ENCODE assay signal across 8 cellular contexts in the genomic region with DNA sequence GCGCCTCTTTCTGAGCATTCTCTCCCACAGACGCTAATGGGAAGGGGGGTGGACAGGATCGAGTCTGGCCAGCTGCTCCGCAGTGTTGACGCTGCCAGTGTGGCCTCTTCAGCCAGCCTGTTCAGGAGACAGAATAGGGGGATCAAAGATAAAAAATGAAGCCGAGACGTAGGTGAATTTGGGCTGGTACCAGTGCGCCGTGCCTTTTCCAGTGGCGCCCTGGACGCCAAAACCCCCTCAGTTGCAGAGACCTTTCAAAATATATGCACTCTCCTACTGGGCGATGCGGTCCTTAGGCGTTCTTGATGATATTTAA. TPM values are rescaled to one million over a fixed set of nuclear protein-coding genes. Genes with fewer than 3 reads are reported as not detected.
DNase-seq lines count a peak whose midpoint lies in the region; TF ChIP-seq lines count a peak whose summit lies in the region.

No MANE protein-coding gene starts in this region.

- WGBS in HUES64, result 3% methylated on average over 11 of the region's 14 CpGs

- no peaks in the 10 kb centered on the region for H3K9me3 ChIP-seq in CD8-positive, alpha-beta memory T cell (ENCODE audit: low read length)
- H3K9me3 ChIP-seq in HUES64 (ENCODE audit: insufficient read depth, low read depth, low read length), result no peaks in the 10 kb centered on the region
- no peaks in the 10 kb centered on the region for H3K9me3 ChIP-seq in tibial artery

- TF ChIP-seq CTCF in tibial artery (IDR thresholded peaks at IDR 0.05), result no peak

- peak overlapping the region; percentile 85 for H3K9ac ChIP-seq in HUES64 (ENCODE audit: low read depth, low read length)

- H3K9me3 Mint-ChIP-seq in CD8-positive, alpha-beta memory T cell, result peaks cover 0 to 4% (median 0%) of the 10 kb centered on the region in 5 donors

- CTCF ChIA-PET in CD8-positive, alpha-beta memory T cell (lab: Charles Lee), result no interaction called here

- peak overlapping the region; percentile 93 for H3K27ac ChIP-seq in CD8-positive, alpha-beta memory T cell (ENCODE audit: low read depth, low read length)
- H3K27ac ChIP-seq in HUES64 (ENCODE audit: low read depth, low read length) (no peak overlapping the region), angular gyrus (ENCODE audit: low read depth, low read length) (peak overlapping the region; percentile 88), layer of hippocampus (ENCODE audit: low read depth, low read length) (peak overlapping the region; percentile 92), tibial artery (peak overlapping the region; percentile 97 to 99)

- H3K27ac Mint-ChIP-seq in CD8-positive, alpha-beta memory T cell, result peak overlapping the region; percentile 94 to 100 (median 98)

- peaks cover 54 to 72% (median 68%) of the 10 kb centered on the region in 3 donors for H3K4me1 Mint-ChIP-seq in CD8-positive, alpha-beta memory T cell

- peaks cover 2 to 15% (median 4%) of the 10 kb centered on the region in 3 donors for H3K36me3 Mint-ChIP-seq in CD8-positive, alpha-beta memory T cell

- H3K4me1 ChIP-seq in CD8-positive, alpha-beta memory T cell (ENCODE audit: insufficient read depth, low read length), result peaks cover 15% of the 10 kb centered on the region
- H3K4me1 ChIP-seq in HUES64 (ENCODE audit: insufficient read depth, low read length) (peaks cover 22% of the 10 kb centered on the region), tibial artery (peaks cover 0 to 24% (median 14%) of the 10 kb centered on the region in 4 donors)

- DNase-seq in CD8-positive, alpha-beta memory T cell, result peak in 1 of 5 donors; percentile 7
- DNase-seq in tibial artery (no peak), germinal center (ENCODE audit: low spot score) (no peak), NCI-H187 treated with DMSO at 0.1 percent for 48 hours (lab: John Stamatoyannopoulos, UW) (no peak)
- DNase-seq in stimulated activated naive CD4-positive, alpha-beta T cell treated with Interleukin-2 at 50 U/mL for 16 hours (lab: John Stamatoyannopoulos, UW), result no peak

- H3K4me3 ChIP-seq in CD8-positive, alpha-beta memory T cell (ENCODE audit: low read length), result peak overlapping the region; percentile 73
- H3K4me3 ChIP-seq in HUES64 (ENCODE audit: low read length) (peak overlapping the region; percentile 69), tibial artery (peak overlapping the region; percentile 69 to 71)

- peak overlapping the region; percentile 92 to 100 (median 96) for H3K4me3 Mint-ChIP-seq in CD8-positive, alpha-beta memory T cell

- H3K27me3 Mint-ChIP-seq in CD8-positive, alpha-beta memory T cell, result peaks cover 0 to 3% of the 10 kb centered on the region in 2 donors

- no peaks in the 10 kb centered on the region for H3K36me3 ChIP-seq in CD8-positive, alpha-beta memory T cell (ENCODE audit: insufficient read depth, low read length)
- H3K36me3 ChIP-seq in HUES64 (ENCODE audit: insufficient read depth, low read length) (no peaks in the 10 kb centered on the region), tibial artery (peaks cover 0 to under 1% (median 0%) of the 10 kb centered on the region in 3 donors)

- no peaks in the 10 kb centered on the region for H3K27me3 ChIP-seq in CD8-positive, alpha-beta memory T cell (ENCODE audit: insufficient read depth, low read length, poor library complexity, severe bottlenecking)
- peaks cover 25% of the 10 kb centered on the region for H3K27me3 ChIP-seq in HUES64 (ENCODE audit: insufficient read depth, low read length)
- H3K27me3 ChIP-seq in layer of hippocampus (ENCODE audit: control insufficient read depth, insufficient read depth, low read length), result no peaks in the 10 kb centered on the region
- no peaks in the 10 kb centered on the region for H3K27me3 ChIP-seq in tibial artery

- intact Hi-C loops in tibial artery (cut with DNase I; ENCODE audit: low total_unique reads), result loop anchor here (5.0 to 10.0 kb wide), 2 partner anchors 79 to 193 kb away; a partner anchor contains a TSS

- POLR2A ChIA-PET in CD8-positive, alpha-beta memory T cell (lab: Charles Lee), result interaction anchor here (0.6 kb wide), 1 partner anchor 333 kb away, joined by 4 read pairs; no protein-coding TSS in a partner anchor

RNA-seq across cellular contexts. Expression of a gene that starts 1.1 kb away (rescaled TPM):
- total RNA-seq in CD8-positive, alpha-beta memory T cell, result 10 to 100 TPM; 53.0 to 54.5 TPM
- polyA plus RNA-seq in CD8-positive, alpha-beta memory T cell, result 108 TPM
- polyA plus RNA-seq in HUES64 (2013, experiment 1 of 2), result 35.0 TPM
- polyA plus RNA-seq in HUES64 (2013, experiment 2 of 2), result 56.2 TPM

RNA-seq across cellular contexts. Expression of a gene that starts 1.3 kb away (rescaled TPM):
- total RNA-seq in CD8-positive, alpha-beta memory T cell, result 10 to 100 TPM; 23.9 to 24.2 TPM
- polyA plus RNA-seq in CD8-positive, alpha-beta memory T cell, result 36.6 TPM
- polyA plus RNA-seq in HUES64 (2013, experiment 1 of 2), result 9.1 TPM
- 16.0 TPM for polyA plus RNA-seq in HUES64 (2013, experiment 2 of 2)
